6 cellular contexts compared by ENCODE assay signal in the genomic region with DNA sequence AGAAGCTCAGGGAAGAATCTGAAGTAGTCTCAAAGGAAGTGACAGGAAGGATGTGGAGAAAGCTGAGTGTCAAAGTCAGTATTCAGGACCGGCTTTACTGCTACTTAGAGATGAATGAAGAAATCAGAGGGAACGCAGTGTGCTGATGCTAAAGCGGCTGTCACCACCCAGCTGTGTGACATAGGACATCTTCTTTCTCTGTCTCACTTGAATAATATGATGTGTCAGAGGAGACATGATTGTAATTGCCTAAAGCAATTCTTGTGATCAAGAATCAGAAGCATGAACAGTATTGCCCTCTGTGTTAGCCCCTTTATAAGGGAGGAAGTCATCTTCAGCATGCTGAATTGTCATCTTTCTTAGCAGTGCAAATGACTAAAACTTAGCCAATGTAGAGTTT. TPM values are rescaled to one million over a fixed set of nuclear protein-coding genes. Genes with fewer than 3 reads are reported as not detected.
"Had no signal": no experiment of that assay in that cellular context is flagged by ENCODE, and none has a peak within 500 bp of the region (broad histone marks: within the 10 kb centered on the region; RNA-seq: fewer than 3 reads in every experiment).

No MANE protein-coding gene starts in this region.

RNA-seq across cellular contexts. Expression of a gene that starts 25.6 kb away (rescaled TPM):
- polyA plus RNA-seq: hepatocyte, immature natural killer cell, keratinocyte, liver, lung, mammary epithelial cell had no signal

RNA-seq across cellular contexts. Expression of a gene that starts 52.1 kb away (rescaled TPM):
- polyA plus RNA-seq: immature natural killer cell, keratinocyte, liver, lung, mammary epithelial cell had no signal
